In genomic region chr15:27848936-27849335, GRCh38 we compare ENCODE assay signal across 3 cellular contexts.
A peak's percentile ranks its signal among the peaks of the same experiment; 100 is the strongest.
TF ChIP-seq lines count a peak whose summit lies in the region.

No MANE protein-coding gene starts in this region.

TF ChIP-seq in A549, 52 proteins besides CTCF, POLR2A, EP300 and RAD21 (continued from another document):
- peak; percentile 68 for TF ChIP-seq MAX (IDR thresholded peaks at IDR 0.05)
TF ChIP-seq in A549: peak in this region for 2; not testable (repeated sequence) for 50.

TF ChIP-seq in HEK293, 187 proteins besides CTCF, POLR2A, EP300 and RAD21:
- peak; percentile 90 for TF ChIP-seq ZNF18 (tag by site-specific recombination; IDR thresholded peaks at IDR 0.05)

TF ChIP-seq in HepG2, 621 proteins besides CTCF, POLR2A, EP300 and RAD21 (continued from another document):
- peak; percentile 89 for TF ChIP-seq ZNF18 (CRISPR knock-in tag; IDR thresholded peaks at IDR 0.05; ENCODE audit: insufficient replicate concordance)
